ENCODE assay signal across 8 cellular contexts in genomic region chr12:67647547-67648305, GRCh38. TPM values are rescaled to one million over a fixed set of nuclear protein-coding genes. Genes with fewer than 3 reads are reported as not detected.
DNase-seq lines count a peak whose midpoint lies in the region; ATAC-seq and TF ChIP-seq lines count a peak whose summit lies in the region.

No MANE protein-coding gene starts in this region.

- H3K4me2 ChIP-seq in neuronal stem cell (ENCODE audit: insufficient read depth, low read length, poor library complexity, severe bottlenecking) = peak overlapping the region; percentile 86

- peak in 1 of 2 donors; percentile 11 for TF ChIP-seq POLR2A in uterus (IDR thresholded peaks at IDR 0.05)

- no peak overlapping the region for H3K4ac ChIP-seq in neuronal stem cell (ENCODE audit: low read length)

- no peak overlapping the region for H2BK5ac ChIP-seq in neuronal stem cell (ENCODE audit: low read length)

- peaks cover 6 to 18% of the 10 kb centered on the region in 2 donors for H3K4me1 ChIP-seq in neuronal stem cell (ENCODE audit: control insufficient read depth in 2 of 2, insufficient read depth in 1 of 2, low read depth in 1 of 2, low read length in 2 of 2)
- no peaks in the 10 kb centered on the region for H3K4me1 ChIP-seq in uterus

- no peaks in the 10 kb centered on the region for H3K9me3 Mint-ChIP-seq in activated naive CD8-positive, alpha-beta T cell treated with anti-CD3 and anti-CD28 coated beads, Interleukin-2, amount 50 U/mL, for 24 hours
- peaks cover 25% of the 10 kb centered on the region for H3K9me3 Mint-ChIP-seq in glutamatergic neuron (ENCODE audit: unreplicated experiment)

- H3K18ac ChIP-seq in neuronal stem cell (ENCODE audit: low read length) = peak overlapping the region; percentile 96

- no CpG with 5 or more reads among the region's 36 CpGs for WGBS in neuronal stem cell (ENCODE audit: extremely low coverage in 2 of 2, insufficient read length in 2 of 2, insufficient replicate concordance in 1 of 2), 2 donors

- H3K14ac ChIP-seq in neuronal stem cell (ENCODE audit: low read length) = no peak overlapping the region

- POLR2A ChIA-PET in RWPE1 (lab: Yijun Ruan, JAX; ENCODE audit: low non-redundant PET) = no interaction called here

- no peak overlapping the region for H2AK5ac ChIP-seq in neuronal stem cell (ENCODE audit: low read depth, low read length)

- CTCF ChIA-PET in RWPE1 (lab: Yijun Ruan, JAX) = interaction anchor here (0.6 to 1.2 kb wide), 2 partner anchors 18 to 542 kb away, joined by 3 read pairs; no protein-coding TSS in a partner anchor

- peak overlapping the region; percentile 82 for H3K27ac ChIP-seq in RWPE1
- H3K27ac ChIP-seq in neuronal stem cell (replicated peaks; ENCODE audit: low read length) = peak overlapping the region; percentile 89
- H3K27ac ChIP-seq in uterus = peak overlapping the region; percentile 97

- ATAC-seq in GM21423 (IDR thresholded peaks at IDR 0.05; ENCODE audit: unreplicated experiment) = peak; percentile 1
- ATAC-seq in activated naive CD8-positive, alpha-beta T cell treated with anti-CD3 and anti-CD28 coated beads, Interleukin-2, amount 50 U/mL, for 24 hours = peak; percentile 6

- peaks cover 37% of the 10 kb centered on the region for H3K4me1 Mint-ChIP-seq in activated naive CD8-positive, alpha-beta T cell treated with anti-CD3 and anti-CD28 coated beads, Interleukin-2, amount 50 U/mL, for 24 hours
- peaks cover 22% of the 10 kb centered on the region for H3K4me1 Mint-ChIP-seq in glutamatergic neuron (ENCODE audit: low read depth, unreplicated experiment)

- H2BK15ac ChIP-seq in neuronal stem cell (ENCODE audit: low read length) = peak overlapping the region; percentile 13

- peak overlapping the region; percentile 98 for H2AFZ ChIP-seq in neuronal stem cell (ENCODE audit: low read length)

- peak; percentile 51 for TF ChIP-seq CTCF in RWPE1 (conservative IDR thresholded peaks at IDR 0.05; ENCODE audit: low read depth)
- no peak for TF ChIP-seq CTCF in glutamatergic neuron (IDR thresholded peaks at IDR 0.05; ENCODE audit: partially characterized antibody, unreplicated experiment)
- TF ChIP-seq CTCF in uterus (IDR thresholded peaks at IDR 0.05) = peak in 3 of 4 experiments; percentile 30 to 56 (median 43)

- peaks cover 17% of the 10 kb centered on the region for H3K36me3 Mint-ChIP-seq in activated naive CD8-positive, alpha-beta T cell treated with anti-CD3 and anti-CD28 coated beads, Interleukin-2, amount 50 U/mL, for 24 hours (ENCODE audit: low read depth)
- H3K36me3 Mint-ChIP-seq in glutamatergic neuron (ENCODE audit: unreplicated experiment) = peaks cover 9% of the 10 kb centered on the region

- H3K27ac Mint-ChIP-seq in activated naive CD8-positive, alpha-beta T cell treated with anti-CD3 and anti-CD28 coated beads, Interleukin-2, amount 50 U/mL, for 24 hours = peak overlapping the region; percentile 75
- peak overlapping the region; percentile 96 for H3K27ac Mint-ChIP-seq in glutamatergic neuron (ENCODE audit: unreplicated experiment)

- DNase-seq in CD1c-positive myeloid dendritic cell (ENCODE audit: extremely low spot score) (peak; percentile 83), MG63 (peak; percentile 79), RWPE1 (ENCODE audit: low spot score) (peak; percentile 84), glutamatergic neuron (peak; percentile 84), neuronal stem cell (ENCODE audit: low spot score) (peak; percentile 79), uterus (peak; percentile 71 to 75)
- peak; percentile 46 for DNase-seq in activated naive CD8-positive, alpha-beta T cell treated with anti-CD3 and anti-CD28 coated beads, Interleukin-2, amount 50 U/mL, for 24 hours

- H3K27me3 Mint-ChIP-seq in activated naive CD8-positive, alpha-beta T cell treated with anti-CD3 and anti-CD28 coated beads, Interleukin-2, amount 50 U/mL, for 24 hours = no peaks in the 10 kb centered on the region
- H3K27me3 Mint-ChIP-seq in glutamatergic neuron (ENCODE audit: unreplicated experiment) = peaks cover 25% of the 10 kb centered on the region

- no peaks in the 10 kb centered on the region for H3K9me3 ChIP-seq in MG63
- H3K9me3 ChIP-seq in neuronal stem cell (replicated peaks in 1 of 2; ENCODE audit: control insufficient read depth in 2 of 2, insufficient read depth in 1 of 2, low read depth in 1 of 2, low read length in 2 of 2) = no peaks in the 10 kb centered on the region
- H3K9me3 ChIP-seq in uterus = no peaks in the 10 kb centered on the region

- peak overlapping the region; percentile 79 for H3K4me3 Mint-ChIP-seq in activated naive CD8-positive, alpha-beta T cell treated with anti-CD3 and anti-CD28 coated beads, Interleukin-2, amount 50 U/mL, for 24 hours
- H3K4me3 Mint-ChIP-seq in glutamatergic neuron (ENCODE audit: unreplicated experiment) = peak overlapping the region; percentile 93

- peak overlapping the region; percentile 80 for H3K9ac ChIP-seq in neuronal stem cell (ENCODE audit: low read depth, low read length, poor library complexity)

- no peak overlapping the region for H4K91ac ChIP-seq in neuronal stem cell (ENCODE audit: low read depth, low read length, poor library complexity)

- H3K36me3 ChIP-seq in MG63 = peaks cover 16% of the 10 kb centered on the region
- peaks cover 0 to 10% of the 10 kb centered on the region in 2 donors for H3K36me3 ChIP-seq in neuronal stem cell (replicated peaks in 1 of 2; ENCODE audit: control insufficient read depth in 2 of 2, insufficient read depth in 2 of 2, low read length in 2 of 2)
- H3K36me3 ChIP-seq in uterus = no peaks in the 10 kb centered on the region

- H2BK12ac ChIP-seq in neuronal stem cell (ENCODE audit: low read length) = no peak overlapping the region

- H3K23ac ChIP-seq in neuronal stem cell (ENCODE audit: low read depth, low read length, poor library complexity) = no peak overlapping the region

- H3K4me3 ChIP-seq in MG63 (peak overlapping the region; percentile 72), neuronal stem cell (ENCODE audit: low read length in 2 of 2) (peak overlapping the region; percentile 76 to 94), uterus (peak overlapping the region; percentile 94 to 98)

- H2BK120ac ChIP-seq in neuronal stem cell (ENCODE audit: low read depth, low read length) = peak overlapping the region; percentile 24

- intact Hi-C loops in uterus (cut with DNase I; ENCODE audit: low total_unique reads) = loop anchor here (5.0 to 10.0 kb wide), 2 partner anchors 180 to 297 kb away; no protein-coding TSS in a partner anchor

- no peak overlapping the region for H4K8ac ChIP-seq in neuronal stem cell (ENCODE audit: low read depth, low read length)

- peaks cover 6% of the 10 kb centered on the region for H3K79me1 ChIP-seq in neuronal stem cell (ENCODE audit: low read depth, low read length)

- no peaks in the 10 kb centered on the region for H3K27me3 ChIP-seq in MG63
- H3K27me3 ChIP-seq in neuronal stem cell (ENCODE audit: control insufficient read depth in 3 of 3, insufficient read depth in 3 of 3, low read depth in 1 of 3, low read length in 3 of 3) = no peaks in the 10 kb centered on the region
- H3K27me3 ChIP-seq in uterus = no peaks in the 10 kb centered on the region

RNA-seq across cellular contexts. Expression of gene DYRK2, which starts 0.8 kb away (rescaled TPM):
- total RNA-seq in MG63 (2014; rRNA removed; shearing (Covaris generic); ENCODE audit: low replicate concordance) = 16.5 and 23.1 TPM in 2 replicates
- 70.9 TPM for total RNA-seq in glutamatergic neuron (ENCODE audit: unreplicated experiment)
- polyA plus RNA-seq in neuronal stem cell (2013, experiment 1 of 2) = 21.5 TPM
- 20.9 TPM for polyA plus RNA-seq in neuronal stem cell (2013, experiment 2 of 2)
- 10 to 100 TPM; 21.5 to 59.7 (median 34.7) TPM for total RNA-seq in uterus

Comparison
In these comparisons a context has a peak if more than half of its experiments do, and no peak if none do; other contexts are left out.
1. Peak in every context shown above with its lines: DNase-seq, ATAC-seq, H3K4me3 ChIP-seq and H3K27ac ChIP-seq.